1 cellular context compared by ENCODE assay signal in genomic region chr2:119438726-119439284, GRCh38.
TF ChIP-seq lines count a peak whose summit lies in the region.

No MANE protein-coding gene starts in this region.

TF ChIP-seq in HepG2, 621 proteins besides CTCF, POLR2A, EP300 and RAD21 (continued from another document):
- 0 out of 2 replicates have a peak, but pooled peaks have one; percentile 46 for TF ChIP-seq ZNF615 (CRISPR knock-in tag; IDR thresholded peaks at IDR 0.05; ENCODE audit: borderline replicate concordance)
- no peak for TF ChIP-seq ARNTL (CRISPR knock-in tag; IDR thresholded peaks at IDR 0.05)
- TF ChIP-seq, protein P1, sequence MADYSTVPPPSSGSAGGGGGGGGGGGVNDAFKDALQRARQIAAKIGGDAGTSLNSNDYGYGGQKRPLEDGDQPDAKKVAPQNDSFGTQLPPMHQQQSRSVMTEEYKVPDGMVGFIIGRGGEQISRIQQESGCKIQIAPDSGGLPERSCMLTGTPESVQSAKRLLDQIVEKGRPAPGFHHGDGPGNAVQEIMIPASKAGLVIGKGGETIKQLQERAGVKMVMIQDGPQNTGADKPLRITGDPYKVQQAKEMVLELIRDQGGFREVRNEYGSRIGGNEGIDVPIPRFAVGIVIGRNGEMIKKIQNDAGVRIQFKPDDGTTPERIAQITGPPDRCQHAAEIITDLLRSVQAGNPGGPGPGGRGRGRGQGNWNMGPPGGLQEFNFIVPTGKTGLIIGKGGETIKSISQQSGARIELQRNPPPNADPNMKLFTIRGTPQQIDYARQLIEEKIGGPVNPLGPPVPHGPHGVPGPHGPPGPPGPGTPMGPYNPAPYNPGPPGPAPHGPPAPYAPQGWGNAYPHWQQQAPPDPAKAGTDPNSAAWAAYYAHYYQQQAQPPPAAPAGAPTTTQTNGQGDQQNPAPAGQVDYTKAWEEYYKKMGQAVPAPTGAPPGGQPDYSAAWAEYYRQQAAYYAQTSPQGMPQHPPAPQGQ (CRISPR knock-in tag; IDR thresholded peaks at IDR 0.05; ENCODE audit: borderline replicate concordance): 0 out of 2 replicates have a peak, but pooled peaks have one; percentile 50
- no peak for TF ChIP-seq ZBTB42 (CRISPR knock-in tag; IDR thresholded peaks at IDR 0.05)
- TF ChIP-seq, protein P2, sequence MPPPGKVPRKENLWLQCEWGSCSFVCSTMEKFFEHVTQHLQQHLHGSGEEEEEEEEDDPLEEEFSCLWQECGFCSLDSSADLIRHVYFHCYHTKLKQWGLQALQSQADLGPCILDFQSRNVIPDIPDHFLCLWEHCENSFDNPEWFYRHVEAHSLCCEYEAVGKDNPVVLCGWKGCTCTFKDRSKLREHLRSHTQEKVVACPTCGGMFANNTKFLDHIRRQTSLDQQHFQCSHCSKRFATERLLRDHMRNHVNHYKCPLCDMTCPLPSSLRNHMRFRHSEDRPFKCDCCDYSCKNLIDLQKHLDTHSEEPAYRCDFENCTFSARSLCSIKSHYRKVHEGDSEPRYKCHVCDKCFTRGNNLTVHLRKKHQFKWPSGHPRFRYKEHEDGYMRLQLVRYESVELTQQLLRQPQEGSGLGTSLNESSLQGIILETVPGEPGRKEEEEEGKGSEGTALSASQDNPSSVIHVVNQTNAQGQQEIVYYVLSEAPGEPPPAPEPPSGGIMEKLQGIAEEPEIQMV (CRISPR knock-in tag; IDR thresholded peaks at IDR 0.05; ENCODE audit: low read depth): 0 out of 2 replicates have a peak, but pooled peaks have one; percentile 8
- no peak; the same call in 1 of the 2 replicates for TF ChIP-seq NFIC (IDR thresholded peaks at IDR 0.05; ENCODE audit: low read length)
- no peak for TF ChIP-seq TOE1 (CRISPR knock-in tag; IDR thresholded peaks at IDR 0.05)
- no peak for TF ChIP-seq ZNF775 (CRISPR knock-in tag; IDR thresholded peaks at IDR 0.05; ENCODE audit: borderline replicate concordance)
- no peak for TF ChIP-seq SIX1 (CRISPR knock-in tag; IDR thresholded peaks at IDR 0.05; ENCODE audit: borderline replicate concordance)
- TF ChIP-seq PPARG (CRISPR knock-in tag; conservative IDR thresholded peaks at IDR 0.05): no peak
- TF ChIP-seq ZNF563 (CRISPR knock-in tag; IDR thresholded peaks at IDR 0.05): peak; percentile 16; the same call in 1 of the 2 replicates
- TF ChIP-seq KDM4B (CRISPR knock-in tag; IDR thresholded peaks at IDR 0.05): no peak
- no peak for TF ChIP-seq ZNF205 (CRISPR knock-in tag; IDR thresholded peaks at IDR 0.05)
- TF ChIP-seq ZNF574 (CRISPR knock-in tag; IDR thresholded peaks at IDR 0.05): no peak
- no peak for TF ChIP-seq ZNF234 (CRISPR knock-in tag; conservative IDR thresholded peaks at IDR 0.05)
- TF ChIP-seq, protein P3, sequence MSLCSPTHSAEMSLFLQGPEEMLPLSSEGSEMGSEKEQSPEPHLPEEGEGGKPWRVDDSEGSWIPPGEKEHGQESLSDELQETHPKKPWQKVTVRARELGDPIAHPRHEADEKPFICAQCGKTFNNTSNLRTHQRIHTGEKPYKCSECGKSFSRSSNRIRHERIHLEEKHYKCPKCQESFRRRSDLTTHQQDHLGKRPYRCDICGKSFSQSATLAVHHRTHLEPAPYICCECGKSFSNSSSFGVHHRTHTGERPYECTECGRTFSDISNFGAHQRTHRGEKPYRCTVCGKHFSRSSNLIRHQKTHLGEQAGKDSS (CRISPR knock-in tag; IDR thresholded peaks at IDR 0.05; ENCODE audit: borderline replicate concordance, low read depth): no peak
- TF ChIP-seq ZNF570 (CRISPR knock-in tag; IDR thresholded peaks at IDR 0.05; ENCODE audit: borderline replicate concordance): no peak
- TF ChIP-seq FOXA1 (IDR thresholded peaks at IDR 0.05): no peak
- TF ChIP-seq FOXA1 (CRISPR knock-in tag; IDR thresholded peaks at IDR 0.05): no peak
